23 cellular contexts compared by ENCODE assay signal in the genomic region with DNA sequence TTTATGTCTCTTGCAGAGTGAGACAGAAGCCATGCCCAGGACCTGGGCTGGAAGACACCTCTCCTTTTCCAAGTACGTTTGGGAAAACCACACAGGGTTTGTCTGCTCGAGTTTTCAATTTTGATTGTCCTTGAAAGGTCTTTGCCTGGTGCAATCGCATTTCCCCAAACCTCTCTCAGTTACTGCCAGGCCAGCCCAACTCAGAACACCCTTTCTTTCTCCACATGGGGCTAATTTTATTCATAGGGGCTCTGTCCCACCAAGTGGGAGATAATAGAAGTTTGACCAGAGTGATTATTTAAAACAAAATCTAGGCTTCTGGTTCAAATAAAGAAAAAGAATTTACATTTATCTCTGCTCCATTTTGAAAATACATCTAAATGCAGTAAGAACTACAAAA.
"Had no signal": no experiment of that assay in that cellular context is flagged by ENCODE, and none has a peak within 500 bp of the region (broad histone marks: within the 10 kb centered on the region; RNA-seq: fewer than 3 reads in every experiment).

No MANE protein-coding gene starts in this region.

- DNase-seq: activated B cell treated with CpG ODN at 0.5 μM for 24 hours; activated CD4-positive, alpha-beta memory T cell treated with anti-CD3 and anti-CD28 coated beads, Interleukin-2, amount 10 ng/mL, durations not matched to agents 7 days and 5 days; activated CD4-positive, alpha-beta T cell treated with anti-CD3 and anti-CD28 coated beads for 48 hours; activated naive CD4-positive, alpha-beta T cell treated with Interleukin-2 at 50 U/mL for 16 hours; activated T-cell treated with anti-CD3 and anti-CD28 coated beads, Interleukin-2, amount 50 U/mL, for 1 hour; colonic mucosa; hypothalamus; islet precursor cell; left colon; lower lobe of right lung; midbrain; stimulated activated CD4-positive, alpha-beta T cell treated with anti-CD3 and anti-CD28 coated beads, Interleukin-12 subunit alpha, Interleukin-12 subunit beta, amount 100 ng/mL, for 4 hours; stimulated activated CD4-positive, alpha-beta T cell treated with anti-CD3 and anti-CD28 coated beads, Interleukin-1b, Interleukin-23, amount 100 ng/mL, for 48 hours; stimulated activated CD8-positive, alpha-beta memory T cell treated with anti-CD3 and anti-CD28 coated beads, Interleukin-4, amount 100 ng/mL, for 48 hours; stimulated activated naive CD4-positive, alpha-beta T cell; T-cell; upper lobe of right lung had no signal

- H3K27ac Mint-ChIP-seq: activated B cell treated with CpG ODN at 0.5 μM for 24 hours; activated CD4-positive, alpha-beta memory T cell treated with anti-CD3 and anti-CD28 coated beads, Interleukin-2, amount 10 ng/mL, durations not matched to agents 7 days and 5 days; activated T-helper 17 cell treated with anti-CD3 and anti-CD28 coated beads, Interleukin-2, amount 50 U/mL, for 72 hours; T-cell had no signal

- H3K9me3 Mint-ChIP-seq: neural crest cell had no signal

- H3K9me3 ChIP-seq: colonic mucosa, lower lobe of right lung, prostate gland, right atrium auricular region, upper lobe of right lung had no signal

- H3K4me1 ChIP-seq: colonic mucosa, lower lobe of right lung, prostate gland, right atrium auricular region, upper lobe of right lung had no signal

- H3K36me3 ChIP-seq: colonic mucosa, lower lobe of right lung, prostate gland, right atrium auricular region, upper lobe of right lung had no signal

- H3K4me3 Mint-ChIP-seq: activated B cell treated with CpG ODN at 0.5 μM for 24 hours; activated CD4-positive, alpha-beta memory T cell treated with anti-CD3 and anti-CD28 coated beads, Interleukin-2, amount 10 ng/mL, durations not matched to agents 7 days and 5 days; activated T-helper 17 cell treated with anti-CD3 and anti-CD28 coated beads, Interleukin-2, amount 50 U/mL, for 72 hours; brain; central memory CD8-positive, alpha-beta T cell; neural crest cell; T-cell had no signal

- H3K27ac ChIP-seq: colonic mucosa, lower lobe of right lung, prostate gland, right atrium auricular region, upper lobe of right lung had no signal

- H3K4me3 ChIP-seq: colonic mucosa, lower lobe of right lung, prostate gland, right atrium auricular region, upper lobe of right lung had no signal

- H3K27me3 ChIP-seq: colonic mucosa, right atrium auricular region, upper lobe of right lung had no signal

- H3K27me3 Mint-ChIP-seq: activated B cell treated with CpG ODN at 0.5 μM for 24 hours; activated CD4-positive, alpha-beta memory T cell treated with anti-CD3 and anti-CD28 coated beads, Interleukin-2, amount 10 ng/mL, durations not matched to agents 7 days and 5 days; activated T-helper 17 cell treated with anti-CD3 and anti-CD28 coated beads, Interleukin-2, amount 50 U/mL, for 72 hours; brain; central memory CD8-positive, alpha-beta T cell; T-cell had no signal

- H3K4me1 Mint-ChIP-seq: activated B cell treated with CpG ODN at 0.5 μM for 24 hours; activated CD4-positive, alpha-beta memory T cell treated with anti-CD3 and anti-CD28 coated beads, Interleukin-2, amount 10 ng/mL, durations not matched to agents 7 days and 5 days; activated T-helper 17 cell treated with anti-CD3 and anti-CD28 coated beads, Interleukin-2, amount 50 U/mL, for 72 hours; central memory CD8-positive, alpha-beta T cell; neural crest cell; T-cell had no signal
